ENCODE assay signal across 7 cellular contexts in genomic region chr16:30395155-30395991, GRCh38. TPM values are rescaled to one million over a fixed set of nuclear protein-coding genes. Genes with fewer than 3 reads are reported as not detected.
DNase-seq lines count a peak whose midpoint lies in the region; ATAC-seq, FAIRE-seq and TF ChIP-seq lines count a peak whose summit lies in the region.

TSS of gene ZNF48 (plus strand) at chr16:30395420. CDS start at chr16:30395795, 375 bp downstream.

- no peaks in the 10 kb centered on the region for H3K9me3 Mint-ChIP-seq in T-helper 2 cell treated with Interferon-gamma antibody and Interleukin-4, amounts not matched to agents 5 μg/mL and 100 μg/mL, for 36 hours
- no peaks in the 10 kb centered on the region for H3K9me3 Mint-ChIP-seq in MCF 10A (ENCODE audit: unreplicated experiment)

- H3K4me1 Mint-ChIP-seq in T-helper 2 cell treated with Interferon-gamma antibody and Interleukin-4, amounts not matched to agents 5 μg/mL and 100 μg/mL, for 36 hours (ENCODE audit: low read depth), result peaks cover 26% of the 10 kb centered on the region
- peaks cover 7% of the 10 kb centered on the region for H3K4me1 Mint-ChIP-seq in MCF 10A (ENCODE audit: insufficient read depth, unreplicated experiment)

- peak; percentile 78 for ATAC-seq in HG02798 (IDR thresholded peaks at IDR 0.05; ENCODE audit: poor library complexity, unreplicated experiment)

- BruUV-seq in MCF 10A (replicated peaks; lab: Mats Ljungman, UMichigan), result no TSS peak

- H3K27ac ChIP-seq in iPS DF 6.9 (ENCODE audit: low read length), result no peak within 1 kb of the TSS

- intact Hi-C loops in MCF 10A (cut with micrococcal nuclease), result no loop called here

- peak within 1 kb of the TSS; percentile 90 for H3K4me3 Mint-ChIP-seq in T-helper 2 cell treated with Interferon-gamma antibody and Interleukin-4, amounts not matched to agents 5 μg/mL and 100 μg/mL, for 36 hours
- H3K4me3 Mint-ChIP-seq in MCF 10A (ENCODE audit: unreplicated experiment), result peak within 1 kb of the TSS; percentile 83

- peak; percentile 62; the same call in 1 of the 2 replicates for TF ChIP-seq POLR2A in GM12892 (IDR thresholded peaks at IDR 0.05; ENCODE audit: low read depth, low read length)

- FAIRE-seq in GM12892 (lab: Jason Lieb, UNC), result peak; percentile 63

- POLR2A ChIA-PET in MCF 10A (lab: Yijun Ruan, JAX), result interaction anchor here (0.7 to 4.8 kb wide), 15 partner anchors 9 to 298 kb away, joined by 3 to 66 read pairs (median 4); partner anchors contain the start of genes CD2BP2, ZNF688 and ZNF771

- no peaks in the 10 kb centered on the region for H3K27me3 Mint-ChIP-seq in T-helper 2 cell treated with Interferon-gamma antibody and Interleukin-4, amounts not matched to agents 5 μg/mL and 100 μg/mL, for 36 hours (ENCODE audit: low read depth)
- H3K27me3 Mint-ChIP-seq in MCF 10A (ENCODE audit: insufficient read depth, unreplicated experiment), result no peaks in the 10 kb centered on the region

- TF ChIP-seq CTCF in MCF 10A (IDR thresholded peaks at IDR 0.05; ENCODE audit: unreplicated experiment), result peak; percentile 39

- no peaks in the 10 kb centered on the region for H3K27me3 ChIP-seq in iPS DF 6.9 (ENCODE audit: control insufficient read depth, insufficient read depth, low read length)

- peaks cover 15% of the 10 kb centered on the region for H3K36me3 Mint-ChIP-seq in T-helper 2 cell treated with Interferon-gamma antibody and Interleukin-4, amounts not matched to agents 5 μg/mL and 100 μg/mL, for 36 hours (ENCODE audit: low read depth)
- H3K36me3 Mint-ChIP-seq in MCF 10A (ENCODE audit: insufficient read depth, unreplicated experiment), result no peaks in the 10 kb centered on the region

- H3K4me3 ChIP-seq in iPS DF 6.9 (ENCODE audit: low read length), result peak within 1 kb of the TSS; percentile 99

- no peaks in the 10 kb centered on the region for H3K4me1 ChIP-seq in iPS DF 6.9 (ENCODE audit: control insufficient read depth, insufficient read depth, low read length)

- DNase-seq in GM12892 (ENCODE audit: insufficient read length), result peak; percentile 85
- peak; percentile 91 to 96 for DNase-seq in NCI-H1930 (lab: John Stamatoyannopoulos, UW)
- DNase-seq in T-helper 2 cell treated with Interferon-gamma antibody and Interleukin-4, amounts not matched to agents 5 μg/mL and 100 μg/mL, for 36 hours (ENCODE audit: low spot score), result peak; percentile 57
- peak; percentile 56 for DNase-seq in MCF 10A (ENCODE audit: unreplicated experiment)
- DNase-seq in iPS DF 6.9 (ENCODE audit: low read depth, low spot score), result no peak
- DNase-seq in retina, result peak; percentile 94

- H3K36me3 ChIP-seq in iPS DF 6.9 (ENCODE audit: control insufficient read depth, insufficient read depth, low read length), result peaks cover 17% of the 10 kb centered on the region

- CTCF ChIA-PET in MCF 10A (lab: Yijun Ruan, JAX), result interaction anchor here (0.6 to 2.2 kb wide), 18 partner anchors 8 to 303 kb away, joined by 3 to 11 read pairs (median 4); partner anchors contain the start of genes DCTPP1, TBX6 and ZNF688

- WGBS in iPS DF 6.9 (ENCODE audit: insufficient coverage, insufficient read length), result no CpG with 5 or more reads among the region's 103 CpGs

- H3K9me3 ChIP-seq in iPS DF 6.9 (ENCODE audit: control insufficient read depth, insufficient read depth, low read length), result no peaks in the 10 kb centered on the region

- peak within 1 kb of the TSS; percentile 52 for H3K27ac Mint-ChIP-seq in T-helper 2 cell treated with Interferon-gamma antibody and Interleukin-4, amounts not matched to agents 5 μg/mL and 100 μg/mL, for 36 hours
- peak within 1 kb of the TSS; percentile 44 for H3K27ac Mint-ChIP-seq in MCF 10A (ENCODE audit: low read depth, unreplicated experiment)

RNA-seq across cellular contexts. Expression of gene ZNF48, which starts in this region (rescaled TPM):
- 3.1 TPM for polyA plus RNA-seq in GM12892 (2012; ENCODE audit: missing spikeins)
- total RNA-seq in MCF 10A (2022), result 11.0 and 12.4 TPM in 2 replicates
